Comparison of ENCODE assay signal across 17 cellular contexts in genomic region chr10:29946614-29946952, GRCh38.
A peak's percentile ranks its signal among the peaks of the same experiment; 100 is the strongest.
DNase-seq lines count a peak whose midpoint lies in the region; ATAC-seq and TF ChIP-seq lines count a peak whose summit lies in the region.
"Had no signal": no experiment of that assay in that cellular context is flagged by ENCODE, and none has a peak within 500 bp of the region (broad histone marks: within the 10 kb centered on the region; RNA-seq: fewer than 3 reads in every experiment).

No MANE protein-coding gene starts in this region.

- H3K36me3 ChIP-seq in left ventricle myocardium inferior (no peaks in the 10 kb centered on the region), hepatocyte (replicated peaks; ENCODE audit: insufficient read depth, low read depth) (no peaks in the 10 kb centered on the region), psoas muscle (ENCODE audit: insufficient read depth in 1 of 2, low read depth in 1 of 2) (no peaks in the 10 kb centered on the region), upper lobe of right lung (no peaks in the 10 kb centered on the region)
- H3K36me3 ChIP-seq: colonic mucosa, SJSA1 had no signal

- no peaks in the 10 kb centered on the region for H3K9me2 ChIP-seq in hepatocyte (replicated peaks; ENCODE audit: insufficient read depth)

- ATAC-seq in Right ventricle myocardium inferior, result no peak
- no peak for ATAC-seq in psoas muscle
- ATAC-seq in upper lobe of right lung, result no peak
- no peak for ATAC-seq in GM19467 (IDR thresholded peaks at IDR 0.05; ENCODE audit: unreplicated experiment)
- ATAC-seq: activated T-cell treated with anti-CD3 and anti-CD28 coated beads, Interleukin-2, amount 50 U/mL, for 4 hours had no signal

- H3K9me3 ChIP-seq in left ventricle myocardium inferior (replicated peaks) (no peaks in the 10 kb centered on the region), hepatocyte (ENCODE audit: low read depth) (no peaks in the 10 kb centered on the region), psoas muscle (no peaks in the 10 kb centered on the region), upper lobe of right lung (no peaks in the 10 kb centered on the region)
- H3K9me3 ChIP-seq: colonic mucosa, SJSA1 had no signal

- H4K20me1 ChIP-seq in hepatocyte (ENCODE audit: insufficient read depth, poor library complexity, severe bottlenecking), result no peaks in the 10 kb centered on the region

- no peak overlapping the region for H2AFZ ChIP-seq in hepatocyte

- no peak for DNase-seq in left ventricle myocardium inferior
- DNase-seq in Right ventricle myocardium inferior (ENCODE audit: missing footprints), result no peak
- no peak for DNase-seq in hepatocyte (ENCODE audit: low spot score)
- DNase-seq in psoas muscle, result no peak
- no peak for DNase-seq in upper lobe of right lung
- no peak for DNase-seq in ureter (ENCODE audit: low spot score)
- no peak for DNase-seq in NCI-H1105 treated with DMSO at 0.1 percent for 48 hours (lab: John Stamatoyannopoulos, UW)
- DNase-seq: activated CD4-positive, alpha-beta T cell treated with anti-CD3 and anti-CD28 coated beads, Interleukin-2, amount 50 U/mL, for 4 hours; activated T-cell treated with anti-CD3 and anti-CD28 coated beads, Interleukin-2, amount 50 U/mL, for 4 hours; CD4-positive, alpha-beta T cell; colonic mucosa; erythroblast; NCI-H1436; nephron progenitor cell had no signal

- intact Hi-C loops in left ventricle myocardium inferior (cut with micrococcal nuclease) (no loop called here), Right ventricle myocardium inferior (cut with DNase I) (loop anchor here (10.0 kb wide), 1 partner anchor 212 kb away; no protein-coding TSS in a partner anchor), psoas muscle (cut with DNase I) (loop anchor here (5.0 to 10.0 kb wide), 3 partner anchors 84 to 212 kb away; no protein-coding TSS in a partner anchor), upper lobe of right lung (cut with DNase I) (no loop called here)

- WGBS in hepatocyte (ENCODE audit: low lambda C conversion rate, missing lambda C conversion rate), result 94% methylated on average over 3 of the region's 3 CpGs
- 24 to 66% (median 46%) methylated on average over 3 of the region's 3 CpGs for WGBS in psoas muscle, 3 donors

- H3K4me3 ChIP-seq in left ventricle myocardium inferior (no peak overlapping the region), hepatocyte (no peak overlapping the region), psoas muscle (peak overlapping the region; percentile 43), upper lobe of right lung (no peak overlapping the region)
- H3K4me3 ChIP-seq: colonic mucosa, SJSA1 had no signal

- no peaks in the 10 kb centered on the region for H3K27me3 ChIP-seq in left ventricle myocardium inferior (ENCODE audit: low read depth)
- H3K27me3 ChIP-seq in hepatocyte, result no peaks in the 10 kb centered on the region
- no peaks in the 10 kb centered on the region for H3K27me3 ChIP-seq in psoas muscle (ENCODE audit: insufficient read depth in 3 of 3, low read length in 2 of 3)
- H3K27me3 ChIP-seq in upper lobe of right lung, result no peaks in the 10 kb centered on the region
- H3K27me3 ChIP-seq: colonic mucosa, SJSA1 had no signal

- no peak overlapping the region for H3K4me2 ChIP-seq in hepatocyte
- H3K4me2 ChIP-seq: KMS-11 had no signal

- peak overlapping the region; percentile 88 for H3K27ac ChIP-seq in left ventricle myocardium inferior (replicated peaks)
- peak overlapping the region; percentile 63 for H3K27ac ChIP-seq in hepatocyte
- H3K27ac ChIP-seq in psoas muscle, result peak overlapping the region; percentile 96
- H3K27ac ChIP-seq in upper lobe of right lung, result peak overlapping the region; percentile 75
- H3K27ac ChIP-seq: colonic mucosa, KMS-11, SJSA1 had no signal

- H3K4me1 ChIP-seq in left ventricle myocardium inferior, result peaks cover 32% of the 10 kb centered on the region
- H3K4me1 ChIP-seq in hepatocyte (ENCODE audit: insufficient read depth), result peaks cover 32% of the 10 kb centered on the region
- peaks cover 45% of the 10 kb centered on the region for H3K4me1 ChIP-seq in psoas muscle
- peaks cover 36% of the 10 kb centered on the region for H3K4me1 ChIP-seq in upper lobe of right lung
- H3K4me1 ChIP-seq: colonic mucosa had no signal

- no peaks in the 10 kb centered on the region for H3K79me2 ChIP-seq in hepatocyte

- TF ChIP-seq CTCF in left ventricle myocardium inferior (IDR thresholded peaks at IDR 0.05; ENCODE audit: borderline replicate concordance) (no peak), hepatocyte (IDR thresholded peaks at IDR 0.05; ENCODE audit: poor library complexity) (no peak), psoas muscle (IDR thresholded peaks at IDR 0.05) (no peak), upper lobe of right lung (IDR thresholded peaks at IDR 0.05) (no peak)

Comparison
In these comparisons a context has a peak if more than half of its experiments do, and no peak if none do; other contexts are left out.
1. intact Hi-C loops: an anchor here in Right ventricle myocardium inferior (10.0 kb wide) and psoas muscle (5.0 to 10.0 kb wide); none called in left ventricle myocardium inferior and upper lobe of right lung.